In genomic region chr2:64951306-64951953, GRCh38 we compare ENCODE assay signal across 14 cellular contexts.
"Had no signal": no experiment of that assay in that cellular context is flagged by ENCODE, and none has a peak within 500 bp of the region (broad histone marks: within the 10 kb centered on the region; RNA-seq: fewer than 3 reads in every experiment).

No MANE protein-coding gene starts in this region.

- ATAC-seq: activated naive CD8-positive, alpha-beta T cell treated with anti-CD3 and anti-CD28 coated beads, Interleukin-2, amount 50 U/mL, for 24 hours; gastroesophageal sphincter had no signal

- H3K9ac ChIP-seq: neural progenitor cell, parathyroid adenoma had no signal

- H3K4me1 ChIP-seq: ascending aorta, gastroesophageal sphincter, neural progenitor cell had no signal

- H3K4me3 ChIP-seq: ascending aorta, gastroesophageal sphincter, neural progenitor cell, stomach had no signal

- H3K79me2 ChIP-seq: parathyroid adenoma had no signal

- H3K36me3 ChIP-seq: ascending aorta, gastroesophageal sphincter, stomach had no signal

- H3K27ac ChIP-seq: ascending aorta, gastroesophageal sphincter, neural progenitor cell, parathyroid adenoma, stomach had no signal

- H3K9me3 ChIP-seq: ascending aorta, gastroesophageal sphincter had no signal

- H2AFZ ChIP-seq: neural progenitor cell, parathyroid adenoma had no signal

- H3K27me3 ChIP-seq: ascending aorta, gastroesophageal sphincter, neural progenitor cell, stomach had no signal

- H3K4me2 ChIP-seq: neural progenitor cell had no signal

- DNase-seq: activated CD4-positive, alpha-beta T cell treated with anti-CD3 and anti-CD28 coated beads, Interleukin-2, amount 50 U/mL, for 4 hours; activated CD4-positive, CD25-positive, alpha-beta regulatory T cell treated with anti-CD3 and anti-CD28 coated beads, Interleukin-2, amount 50 U/mL, for 72 hours; activated naive CD4-positive, alpha-beta T cell treated with Interleukin-2 at 50 U/mL for 16 hours; activated naive CD8-positive, alpha-beta T cell treated with anti-CD3 and anti-CD28 coated beads, Interleukin-2, amount 50 U/mL, for 24 hours; hippocampal formation; kidney glomerular epithelial cell; retina; stimulated activated CD4-positive, alpha-beta T cell treated with anti-CD3 and anti-CD28 coated beads, Interleukin-15, amount 100 ng/mL, for 24 hours; stimulated activated CD4-positive, alpha-beta T cell treated with anti-CD3 and anti-CD28 coated beads, Interleukin-4, amount 100 ng/mL, for 24 hours; stomach had no signal
